ENCODE assay signal across 17 cellular contexts in genomic region chr11:64477675-64478074, GRCh38.
DNase-seq lines count a peak whose midpoint lies in the region; ATAC-seq, FAIRE-seq and TF ChIP-seq lines count a peak whose summit lies in the region.
"Had no signal": no experiment of that assay in that cellular context is flagged by ENCODE, and none has a peak within 500 bp of the region (broad histone marks: within the 10 kb centered on the region; RNA-seq: fewer than 3 reads in every experiment).

No MANE protein-coding gene starts in this region.

- H4K8ac ChIP-seq in neuronal stem cell (ENCODE audit: low read depth, low read length) = no peak overlapping the region

- no peaks in the 10 kb centered on the region for H3K4me1 Mint-ChIP-seq in activated CD8-positive, alpha-beta T cell treated with anti-CD3 and anti-CD28 coated beads for 36 hours (ENCODE audit: low read depth)
- H3K4me1 Mint-ChIP-seq: CD4-positive, CD25-positive, alpha-beta regulatory T cell; CD8-positive, alpha-beta memory T cell had no signal

- H2BK12ac ChIP-seq in neuronal stem cell (ENCODE audit: low read length) = no peak overlapping the region

- H3K9me1 ChIP-seq in K562 (ENCODE audit: control insufficient read depth, insufficient read depth, low read length) = no peaks in the 10 kb centered on the region

- no peak overlapping the region for H2BK15ac ChIP-seq in neuronal stem cell (ENCODE audit: low read length)

- peak overlapping the region; percentile 13 for H2BK120ac ChIP-seq in neuronal stem cell (ENCODE audit: low read depth, low read length)

- H3K36me3 Mint-ChIP-seq in activated CD8-positive, alpha-beta T cell treated with anti-CD3 and anti-CD28 coated beads for 36 hours (ENCODE audit: low read depth) = no peaks in the 10 kb centered on the region
- H3K36me3 Mint-ChIP-seq: CD4-positive, CD25-positive, alpha-beta regulatory T cell; CD8-positive, alpha-beta memory T cell had no signal

- TF ChIP-seq RAD21 in K562 (CRISPR knock-in tag; conservative IDR thresholded peaks at IDR 0.05 in 1 of 2, IDR thresholded peaks at IDR 0.05 in 1 of 2) = no peak

- TF ChIP-seq POLR2A in K562 (conservative IDR thresholded peaks at IDR 0.05) = no peak
- no peak for TF ChIP-seq POLR2A in GM12892 (IDR thresholded peaks at IDR 0.05; ENCODE audit: low read depth, low read length)

- no peak overlapping the region for H3K27ac Mint-ChIP-seq in activated CD8-positive, alpha-beta T cell treated with anti-CD3 and anti-CD28 coated beads for 36 hours
- H3K27ac Mint-ChIP-seq: CD4-positive, CD25-positive, alpha-beta regulatory T cell; CD8-positive, alpha-beta memory T cell had no signal

- no peak overlapping the region for H3K4me2 ChIP-seq in K562 (ENCODE audit: insufficient read depth, low read length)
- H3K4me2 ChIP-seq in neuronal stem cell (ENCODE audit: insufficient read depth, low read length, poor library complexity, severe bottlenecking) = no peak overlapping the region

- in situ Hi-C loops in K562 (cut with MboI) = no loop called here

- CTCF ChIA-PET in K562 (lab: Yijun Ruan, JAX; ENCODE audit: low intra/inter-chr PET ratio) = no interaction called here
- CTCF ChIA-PET in activated CD8-positive, alpha-beta T cell treated with anti-CD3 and anti-CD28 coated beads for 36 hours (lab: Charles Lee) = interaction anchor here (1.0 to 2.4 kb wide), 2 partner anchors 12 to 28 kb away, joined by 3 to 9 read pairs; no protein-coding TSS in a partner anchor

- H3K18ac ChIP-seq in neuronal stem cell (ENCODE audit: low read length) = peak overlapping the region; percentile 4

- no peaks in the 10 kb centered on the region for H3K79me2 ChIP-seq in K562 (ENCODE audit: control insufficient read depth, insufficient read depth, low read length)

- H3K4me3 ChIP-seq in K562 = no peak overlapping the region
- no peak overlapping the region for H3K4me3 ChIP-seq in neuronal stem cell (ENCODE audit: low read length in 2 of 2)

- no peak overlapping the region for H4K91ac ChIP-seq in neuronal stem cell (ENCODE audit: low read depth, low read length, poor library complexity)

- H3K9ac ChIP-seq in K562 (ENCODE audit: insufficient read depth in 1 of 2, low read depth in 2 of 2, low read length in 2 of 2) (peak overlapping the region in 1 of 2 experiments; percentile 59; a peak in 1 of 4 replicates), neuronal stem cell (ENCODE audit: low read depth, low read length, poor library complexity) (no peak overlapping the region)

- peak overlapping the region; percentile 35 for H3K23ac ChIP-seq in neuronal stem cell (ENCODE audit: low read depth, low read length, poor library complexity)

- no peak overlapping the region for H2BK5ac ChIP-seq in neuronal stem cell (ENCODE audit: low read length)

- no peak overlapping the region for H2AK5ac ChIP-seq in neuronal stem cell (ENCODE audit: low read depth, low read length)

- H2AFZ ChIP-seq in K562 (ENCODE audit: low read depth, low read length) (0 out of 2 replicates have a peak overlapping the region, but pooled peaks have one; percentile 14), neuronal stem cell (ENCODE audit: low read length) (peak overlapping the region; percentile 49)

- POLR2A ChIA-PET in K562 (lab: Yijun Ruan, JAX) = no interaction called here
- POLR2A ChIA-PET in activated CD8-positive, alpha-beta T cell treated with anti-CD3 and anti-CD28 coated beads for 36 hours (lab: Charles Lee) = no interaction called here

- H3K27ac ChIP-seq in K562 (ENCODE audit: extremely low read depth, low read depth, low read length) (no peak overlapping the region), neuronal stem cell (replicated peaks; ENCODE audit: low read length) (no peak overlapping the region)

- no peak for FAIRE-seq in K562 (lab: Jason Lieb, UNC)
- FAIRE-seq in GM12892 (lab: Jason Lieb, UNC) = no peak
- FAIRE-seq: G401.6, GM12891, GM18507 had no signal

- 36% methylated on average over 11 of the region's 11 CpGs for WGBS in K562 (ENCODE audit: insufficient coverage, low coverage, missing lambda C conversion rate)
- WGBS in neuronal stem cell (ENCODE audit: extremely low coverage in 2 of 2, insufficient read length in 2 of 2, insufficient replicate concordance in 1 of 2), 2 donors = no CpG with 5 or more reads among the region's 11 CpGs

- no peaks in the 10 kb centered on the region for H3K79me1 ChIP-seq in neuronal stem cell (ENCODE audit: low read depth, low read length)

- ATAC-seq in K562 = no peak
- no peak for ATAC-seq in GM18519 (IDR thresholded peaks at IDR 0.05; ENCODE audit: low FRiP score, unreplicated experiment)
- no peak for ATAC-seq in activated CD8-positive, alpha-beta T cell treated with anti-CD3 and anti-CD28 coated beads for 36 hours

- H3K36me3 ChIP-seq in K562 (ENCODE audit: control insufficient read depth, insufficient read depth, low read length) = no peaks in the 10 kb centered on the region
- no peaks in the 10 kb centered on the region for H3K36me3 ChIP-seq in neuronal stem cell (replicated peaks in 1 of 2; ENCODE audit: control insufficient read depth in 2 of 2, insufficient read depth in 2 of 2, low read length in 2 of 2)

- intact Hi-C loops in K562 (cut with micrococcal nuclease) = no loop called here
- intact Hi-C loops in activated CD8-positive, alpha-beta T cell treated with anti-CD3 and anti-CD28 coated beads for 36 hours (cut with micrococcal nuclease) = no loop called here

- no peak for TF ChIP-seq CTCF in K562 (IDR thresholded peaks at IDR 0.05 in 2 of 3, conservative IDR thresholded peaks at IDR 0.05 in 1 of 3; ENCODE audit: insufficient read depth in 2 of 3, low read depth in 1 of 3, low read length in 3 of 3)
- TF ChIP-seq CTCF in activated CD8-positive, alpha-beta T cell treated with anti-CD3 and anti-CD28 coated beads for 36 hours (IDR thresholded peaks at IDR 0.05) = no peak

- TF ChIP-seq EP300 in K562 (IDR thresholded peaks at IDR 0.05; ENCODE audit: low read length) = no peak

- no peak overlapping the region for H3K4me3 Mint-ChIP-seq in activated CD8-positive, alpha-beta T cell treated with anti-CD3 and anti-CD28 coated beads for 36 hours
- H3K4me3 Mint-ChIP-seq: CD4-positive, CD25-positive, alpha-beta regulatory T cell; CD8-positive, alpha-beta memory T cell had no signal

- no peaks in the 10 kb centered on the region for H3K9me3 ChIP-seq in K562 (replicated peaks; ENCODE audit: control insufficient read depth, insufficient read depth, low read depth, low read length)
- H3K9me3 ChIP-seq in neuronal stem cell (replicated peaks in 1 of 2; ENCODE audit: control insufficient read depth in 2 of 2, insufficient read depth in 1 of 2, low read depth in 1 of 2, low read length in 2 of 2) = no peaks in the 10 kb centered on the region

- H3K14ac ChIP-seq in neuronal stem cell (ENCODE audit: low read length) = peak overlapping the region; percentile 79

- H3K4ac ChIP-seq in neuronal stem cell (ENCODE audit: low read length) = no peak overlapping the region

- peak; percentile 23 for DNase-seq in activated CD8-positive, alpha-beta memory T cell treated with anti-CD3 and anti-CD28 coated beads, Interleukin-2, amount 50 U/mL, for 48 hours
- no peak for DNase-seq in activated CD8-positive, alpha-beta memory T cell treated with anti-CD3 and anti-CD28 coated beads, Interleukin-2, amount 50 U/mL, for 4 hours
- DNase-seq in K562 (ENCODE audit: extremely low read depth in 1 of 4, low spot score in 3 of 4) (no peak), islet precursor cell (peak; percentile 43), neuronal stem cell (ENCODE audit: low spot score) (no peak), GM12892 (ENCODE audit: insufficient read length) (no peak)
- no peak for DNase-seq in activated CD8-positive, alpha-beta T cell treated with anti-CD3 and anti-CD28 coated beads for 36 hours
- DNase-seq: 8988T; C1 segment of cervical spinal cord; CD4-positive, CD25-positive, alpha-beta regulatory T cell; CD8-positive, alpha-beta memory T cell; COR-L47; HCEC 1CT had no signal

- H3K9me3 Mint-ChIP-seq in activated CD8-positive, alpha-beta T cell treated with anti-CD3 and anti-CD28 coated beads for 36 hours = no peaks in the 10 kb centered on the region

- H4K20me1 ChIP-seq in K562 (replicated peaks; ENCODE audit: control insufficient read depth, insufficient read depth, low read length) = no peaks in the 10 kb centered on the region

- H3K27me3 Mint-ChIP-seq in activated CD8-positive, alpha-beta T cell treated with anti-CD3 and anti-CD28 coated beads for 36 hours = peaks cover 6% of the 10 kb centered on the region

- H3K27me3 ChIP-seq in K562 (ENCODE audit: control insufficient read depth in 2 of 2, insufficient read depth in 2 of 2, low read length in 2 of 2) (peaks cover 6 to 34% of the 10 kb centered on the region in 2 experiments; a peak in 3 of 5 replicates), neuronal stem cell (ENCODE audit: control insufficient read depth in 3 of 3, insufficient read depth in 3 of 3, low read depth in 1 of 3, low read length in 3 of 3) (peaks cover 0 to 17% (median 0%) of the 10 kb centered on the region in 3 experiments)

- peaks cover 4 to 8% of the 10 kb centered on the region in 2 experiments; a peak in 4 of 5 replicates for H3K4me1 ChIP-seq in K562 (replicated peaks in 1 of 2; ENCODE audit: control insufficient read depth in 2 of 2, insufficient read depth in 2 of 2, low read length in 2 of 2)
- no peaks in the 10 kb centered on the region for H3K4me1 ChIP-seq in neuronal stem cell (ENCODE audit: control insufficient read depth in 2 of 2, insufficient read depth in 1 of 2, low read depth in 1 of 2, low read length in 2 of 2)

- no TSS peak for BruUV-seq in K562 (replicated peaks; lab: Mats Ljungman, UMichigan)

TF ChIP-seq in K562, 482 proteins besides CTCF, POLR2A, EP300 and RAD21:
- TF ChIP-seq RFX1 (IDR thresholded peaks at IDR 0.05) (no peak), PHB2 (IDR thresholded peaks at IDR 0.05; ENCODE audit: low read depth) (no peak), CAMTA2 (CRISPR knock-in tag; conservative IDR thresholded peaks at IDR 0.05) (no peak), MYNN (IDR thresholded peaks at IDR 0.05) (no peak), MYNN (CRISPR knock-in tag; IDR thresholded peaks at IDR 0.05) (no peak)
TF ChIP-seq in K562: peak in this region for 0.

Comparison
In these comparisons a context has a peak if more than half of its experiments do, and no peak if none do; other contexts are left out.
1. DNase-seq: peak in activated CD8-positive, alpha-beta memory T cell treated with anti-CD3 and anti-CD28 coated beads, Interleukin-2, amount 50 U/mL, for 48 hours (single experiment) and islet precursor cell (single experiment); none in activated CD8-positive, alpha-beta memory T cell treated with anti-CD3 and anti-CD28 coated beads, Interleukin-2, amount 50 U/mL, for 4 hours (single experiment), K562 (0 of 4), neuronal stem cell (single experiment), GM12892 (single experiment) and activated CD8-positive, alpha-beta T cell treated with anti-CD3 and anti-CD28 coated beads for 36 hours (single experiment).